ENCODE assay signal across 1 cellular context in the genomic region with DNA sequence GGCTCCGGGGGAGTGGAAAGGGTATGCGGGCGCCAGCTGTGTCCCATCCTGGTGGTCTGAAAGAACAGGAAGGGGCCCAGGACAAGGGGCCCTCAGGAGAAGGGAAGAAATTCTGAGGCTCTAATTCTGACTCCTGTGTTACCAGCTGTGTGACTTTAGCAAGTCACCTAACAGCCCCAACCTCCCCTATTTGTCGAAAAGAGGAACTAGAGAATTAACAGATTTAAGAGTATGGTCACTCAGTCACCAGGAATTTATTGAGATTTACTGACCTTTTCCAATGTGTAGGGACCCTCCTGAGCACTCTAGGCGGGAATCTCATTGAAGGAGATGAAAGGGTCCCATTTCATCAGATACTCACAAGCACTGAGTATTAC.
TF ChIP-seq lines count a peak whose summit lies in the region.

No MANE protein-coding gene starts in this region.

TF ChIP-seq in K562, 482 proteins besides CTCF, POLR2A, EP300 and RAD21:
- TF ChIP-seq, protein P1, sequence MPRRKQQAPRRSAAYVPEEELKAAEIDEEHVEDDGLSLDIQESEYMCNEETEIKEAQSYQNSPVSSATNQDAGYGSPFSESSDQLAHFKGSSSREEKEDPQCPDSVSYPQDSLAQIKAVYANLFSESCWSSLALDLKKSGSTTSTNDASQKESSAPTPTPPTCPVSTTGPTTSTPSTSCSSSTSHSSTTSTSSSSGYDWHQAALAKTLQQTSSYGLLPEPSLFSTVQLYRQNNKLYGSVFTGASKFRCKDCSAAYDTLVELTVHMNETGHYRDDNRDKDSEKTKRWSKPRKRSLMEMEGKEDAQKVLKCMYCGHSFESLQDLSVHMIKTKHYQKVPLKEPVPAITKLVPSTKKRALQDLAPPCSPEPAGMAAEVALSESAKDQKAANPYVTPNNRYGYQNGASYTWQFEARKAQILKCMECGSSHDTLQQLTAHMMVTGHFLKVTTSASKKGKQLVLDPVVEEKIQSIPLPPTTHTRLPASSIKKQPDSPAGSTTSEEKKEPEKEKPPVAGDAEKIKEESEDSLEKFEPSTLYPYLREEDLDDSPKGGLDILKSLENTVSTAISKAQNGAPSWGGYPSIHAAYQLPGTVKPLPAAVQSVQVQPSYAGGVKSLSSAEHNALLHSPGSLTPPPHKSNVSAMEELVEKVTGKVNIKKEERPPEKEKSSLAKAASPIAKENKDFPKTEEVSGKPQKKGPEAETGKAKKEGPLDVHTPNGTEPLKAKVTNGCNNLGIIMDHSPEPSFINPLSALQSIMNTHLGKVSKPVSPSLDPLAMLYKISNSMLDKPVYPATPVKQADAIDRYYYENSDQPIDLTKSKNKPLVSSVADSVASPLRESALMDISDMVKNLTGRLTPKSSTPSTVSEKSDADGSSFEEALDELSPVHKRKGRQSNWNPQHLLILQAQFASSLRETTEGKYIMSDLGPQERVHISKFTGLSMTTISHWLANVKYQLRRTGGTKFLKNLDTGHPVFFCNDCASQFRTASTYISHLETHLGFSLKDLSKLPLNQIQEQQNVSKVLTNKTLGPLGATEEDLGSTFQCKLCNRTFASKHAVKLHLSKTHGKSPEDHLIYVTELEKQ (CRISPR knock-in tag; IDR thresholded peaks at IDR 0.05), result no peak
- peak; percentile 61 for TF ChIP-seq NFE2 (IDR thresholded peaks at IDR 0.05; ENCODE audit: low read depth)
- TF ChIP-seq RCOR1 (IDR thresholded peaks at IDR 0.05; ENCODE audit: borderline replicate concordance in 1 of 2, low read depth in 2 of 2, low read length in 2 of 2), result peak in 1 of 2 experiments; percentile 30; a peak in 1 of 4 replicates
- no peak for TF ChIP-seq FOSL1 (tag; conservative IDR thresholded peaks at IDR 0.05)
- no peak; the same call in 1 of the 2 replicates for TF ChIP-seq SP1 (CRISPR knock-in tag; IDR thresholded peaks at IDR 0.05)
- TF ChIP-seq, protein P2, sequence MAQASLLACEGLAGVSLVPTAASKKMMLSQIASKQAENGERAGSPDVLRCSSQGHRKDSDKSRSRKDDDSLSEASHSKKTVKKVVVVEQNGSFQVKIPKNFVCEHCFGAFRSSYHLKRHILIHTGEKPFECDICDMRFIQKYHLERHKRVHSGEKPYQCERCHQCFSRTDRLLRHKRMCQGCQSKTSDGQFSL (CRISPR knock-in tag; IDR thresholded peaks at IDR 0.05), result no peak
- TF ChIP-seq, protein P2 (tag; IDR thresholded peaks at IDR 0.05), result no peak
- peak; percentile 50; the same call in 1 of the 2 replicates for TF ChIP-seq TEAD4 (IDR thresholded peaks at IDR 0.05; ENCODE audit: low read length)
- TF ChIP-seq TEAD4 (CRISPR knock-in tag; IDR thresholded peaks at IDR 0.05; ENCODE audit: borderline replicate concordance), result no peak
- no peak for TF ChIP-seq ZNF134 (CRISPR knock-in tag; conservative IDR thresholded peaks at IDR 0.05)
- no peak for TF ChIP-seq MBD2 (IDR thresholded peaks at IDR 0.05; ENCODE audit: borderline replicate concordance, low read depth)
- TF ChIP-seq RUNX1 (IDR thresholded peaks at IDR 0.05; ENCODE audit: low read depth), result no peak
- TF ChIP-seq, protein P3, sequence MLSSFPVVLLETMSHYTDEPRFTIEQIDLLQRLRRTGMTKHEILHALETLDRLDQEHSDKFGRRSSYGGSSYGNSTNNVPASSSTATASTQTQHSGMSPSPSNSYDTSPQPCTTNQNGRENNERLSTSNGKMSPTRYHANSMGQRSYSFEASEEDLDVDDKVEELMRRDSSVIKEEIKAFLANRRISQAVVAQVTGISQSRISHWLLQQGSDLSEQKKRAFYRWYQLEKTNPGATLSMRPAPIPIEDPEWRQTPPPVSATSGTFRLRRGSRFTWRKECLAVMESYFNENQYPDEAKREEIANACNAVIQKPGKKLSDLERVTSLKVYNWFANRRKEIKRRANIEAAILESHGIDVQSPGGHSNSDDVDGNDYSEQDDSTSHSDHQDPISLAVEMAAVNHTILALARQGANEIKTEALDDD (IDR thresholded peaks at IDR 0.05), result peak; percentile 46; the same call in 1 of the 2 replicates
- peak; percentile 82 for TF ChIP-seq SPI1 (IDR thresholded peaks at IDR 0.05; ENCODE audit: borderline replicate concordance, low read depth, low read length)
- no peak for TF ChIP-seq SRSF9 (IDR thresholded peaks at IDR 0.05; ENCODE audit: borderline replicate concordance, low read depth, low read length)
- TF ChIP-seq, protein P4, sequence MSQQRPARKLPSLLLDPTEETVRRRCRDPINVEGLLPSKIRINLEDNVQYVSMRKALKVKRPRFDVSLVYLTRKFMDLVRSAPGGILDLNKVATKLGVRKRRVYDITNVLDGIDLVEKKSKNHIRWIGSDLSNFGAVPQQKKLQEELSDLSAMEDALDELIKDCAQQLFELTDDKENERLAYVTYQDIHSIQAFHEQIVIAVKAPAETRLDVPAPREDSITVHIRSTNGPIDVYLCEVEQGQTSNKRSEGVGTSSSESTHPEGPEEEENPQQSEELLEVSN (IDR thresholded peaks at IDR 0.05; ENCODE audit: borderline replicate concordance in 1 of 2, extremely low read depth in 1 of 2, insufficient read depth in 1 of 2, insufficient read length in 1 of 2, low read depth in 1 of 2, low read length in 1 of 2, poor library complexity in 1 of 2, severe bottlenecking in 1 of 2), result no peak
- TF ChIP-seq RFX5 (IDR thresholded peaks at IDR 0.05; ENCODE audit: low read depth, low read length), result no peak
- TF ChIP-seq, protein P5, sequence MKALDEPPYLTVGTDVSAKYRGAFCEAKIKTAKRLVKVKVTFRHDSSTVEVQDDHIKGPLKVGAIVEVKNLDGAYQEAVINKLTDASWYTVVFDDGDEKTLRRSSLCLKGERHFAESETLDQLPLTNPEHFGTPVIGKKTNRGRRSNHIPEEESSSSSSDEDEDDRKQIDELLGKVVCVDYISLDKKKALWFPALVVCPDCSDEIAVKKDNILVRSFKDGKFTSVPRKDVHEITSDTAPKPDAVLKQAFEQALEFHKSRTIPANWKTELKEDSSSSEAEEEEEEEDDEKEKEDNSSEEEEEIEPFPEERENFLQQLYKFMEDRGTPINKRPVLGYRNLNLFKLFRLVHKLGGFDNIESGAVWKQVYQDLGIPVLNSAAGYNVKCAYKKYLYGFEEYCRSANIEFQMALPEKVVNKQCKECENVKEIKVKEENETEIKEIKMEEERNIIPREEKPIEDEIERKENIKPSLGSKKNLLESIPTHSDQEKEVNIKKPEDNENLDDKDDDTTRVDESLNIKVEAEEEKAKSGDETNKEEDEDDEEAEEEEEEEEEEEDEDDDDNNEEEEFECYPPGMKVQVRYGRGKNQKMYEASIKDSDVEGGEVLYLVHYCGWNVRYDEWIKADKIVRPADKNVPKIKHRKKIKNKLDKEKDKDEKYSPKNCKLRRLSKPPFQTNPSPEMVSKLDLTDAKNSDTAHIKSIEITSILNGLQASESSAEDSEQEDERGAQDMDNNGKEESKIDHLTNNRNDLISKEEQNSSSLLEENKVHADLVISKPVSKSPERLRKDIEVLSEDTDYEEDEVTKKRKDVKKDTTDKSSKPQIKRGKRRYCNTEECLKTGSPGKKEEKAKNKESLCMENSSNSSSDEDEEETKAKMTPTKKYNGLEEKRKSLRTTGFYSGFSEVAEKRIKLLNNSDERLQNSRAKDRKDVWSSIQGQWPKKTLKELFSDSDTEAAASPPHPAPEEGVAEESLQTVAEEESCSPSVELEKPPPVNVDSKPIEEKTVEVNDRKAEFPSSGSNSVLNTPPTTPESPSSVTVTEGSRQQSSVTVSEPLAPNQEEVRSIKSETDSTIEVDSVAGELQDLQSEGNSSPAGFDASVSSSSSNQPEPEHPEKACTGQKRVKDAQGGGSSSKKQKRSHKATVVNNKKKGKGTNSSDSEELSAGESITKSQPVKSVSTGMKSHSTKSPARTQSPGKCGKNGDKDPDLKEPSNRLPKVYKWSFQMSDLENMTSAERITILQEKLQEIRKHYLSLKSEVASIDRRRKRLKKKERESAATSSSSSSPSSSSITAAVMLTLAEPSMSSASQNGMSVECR (CRISPR knock-in tag; IDR thresholded peaks at IDR 0.05), result peak; percentile 47; the same call in 1 of the 2 replicates
- TF ChIP-seq KDM1A (IDR thresholded peaks at IDR 0.05), result peak; percentile 43 to 49; a peak in 2 of 4 replicates
- no peak for TF ChIP-seq ZNF316 (IDR thresholded peaks at IDR 0.05)
- no peak for TF ChIP-seq MYNN (IDR thresholded peaks at IDR 0.05)
- TF ChIP-seq MYNN (CRISPR knock-in tag; IDR thresholded peaks at IDR 0.05), result no peak
- TF ChIP-seq MCM3 (IDR thresholded peaks at IDR 0.05), result no peak
- TF ChIP-seq SRSF1 (IDR thresholded peaks at IDR 0.05; ENCODE audit: low read depth, low read length), result no peak
- TF ChIP-seq TRIM28 (IDR thresholded peaks at IDR 0.05), result no peak
- TF ChIP-seq NONO (IDR thresholded peaks at IDR 0.05; ENCODE audit: low read depth in 2 of 2, low read length in 1 of 2), result no peak
TF ChIP-seq in K562: peak in this region for 7.
